9 cellular contexts compared by ENCODE assay signal in the genomic region with DNA sequence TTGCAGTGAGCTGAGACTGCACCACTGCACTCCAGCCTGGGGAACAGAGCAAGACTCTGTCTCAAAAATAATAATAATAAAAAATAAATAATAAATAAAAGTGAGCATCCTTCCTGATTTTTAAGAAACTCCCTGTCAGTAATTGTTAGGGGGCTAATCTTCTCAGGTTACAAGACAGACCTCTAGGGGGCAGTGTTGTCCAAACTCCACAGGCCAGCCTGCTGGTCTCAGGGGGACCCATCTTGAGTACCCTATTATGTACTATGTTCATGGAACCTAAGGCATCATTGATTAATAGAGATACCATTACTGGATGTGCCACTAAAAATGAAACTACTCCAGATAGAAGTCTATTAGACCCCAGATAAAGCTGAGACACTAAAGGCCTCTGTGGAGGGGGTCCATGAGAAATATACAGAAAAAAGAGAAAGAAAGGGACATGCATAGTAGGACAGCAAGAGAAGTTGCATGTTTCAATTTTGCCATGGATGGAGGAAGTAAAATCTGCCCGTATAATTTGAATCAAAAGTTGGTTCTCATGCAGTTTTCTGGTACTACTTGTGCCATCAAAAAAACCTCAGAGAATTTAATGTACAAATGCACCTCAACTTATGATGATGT.
A peak's percentile ranks its signal among the peaks of the same experiment; 100 is the strongest.
DNase-seq lines count a peak whose midpoint lies in the region; ATAC-seq and TF ChIP-seq lines count a peak whose summit lies in the region.
"Had no signal": no experiment of that assay in that cellular context is flagged by ENCODE, and none has a peak within 500 bp of the region (broad histone marks: within the 10 kb centered on the region; RNA-seq: fewer than 3 reads in every experiment).

No MANE protein-coding gene starts in this region.

- no peak overlapping the region for H3K4me3 Mint-ChIP-seq in CD8-positive, alpha-beta T cell

- no peaks in the 10 kb centered on the region for H3K79me2 ChIP-seq in PC-3 (ENCODE audit: low read length)

- H3K9me2 ChIP-seq in PC-3 (replicated peaks; ENCODE audit: low read length), result no peaks in the 10 kb centered on the region

- H3K36me3 Mint-ChIP-seq in CD8-positive, alpha-beta T cell, result no peaks in the 10 kb centered on the region

- H3K4me3 ChIP-seq in CD8-positive, alpha-beta T cell (ENCODE audit: low read depth, low read length), result no peak overlapping the region
- H3K4me3 ChIP-seq in PC-3 (ENCODE audit: low read length) (no peak overlapping the region), lung (no peak overlapping the region), upper lobe of right lung (no peak overlapping the region)

- no peak for ATAC-seq in CD8-positive, alpha-beta T cell
- ATAC-seq in PC-3 (no peak), lung (ENCODE audit: insufficient read depth, low FRiP score) (peak; percentile 35), upper lobe of right lung (peak; percentile 79), HG02642 (IDR thresholded peaks at IDR 0.05; ENCODE audit: poor library complexity, unreplicated experiment) (no peak), HG03442 (IDR thresholded peaks at IDR 0.05; ENCODE audit: unreplicated experiment) (no peak)

- no peaks in the 10 kb centered on the region for H3K9me3 ChIP-seq in CD8-positive, alpha-beta T cell (ENCODE audit: low read length)
- H3K9me3 ChIP-seq in PC-3 (ENCODE audit: low read length), result no peaks in the 10 kb centered on the region
- H3K9me3 ChIP-seq in lung (ENCODE audit: control insufficient read depth in 2 of 2, insufficient read depth in 1 of 2, low read length in 1 of 2), result peaks cover 0 to 4% of the 10 kb centered on the region in 2 donors
- no peaks in the 10 kb centered on the region for H3K9me3 ChIP-seq in upper lobe of right lung

- no peak overlapping the region for H3K27ac ChIP-seq in CD8-positive, alpha-beta T cell (ENCODE audit: low read depth, low read length)
- H3K27ac ChIP-seq in PC-3 (ENCODE audit: low read length) (no peak overlapping the region), lung (ENCODE audit: low read depth in 1 of 2, low read length in 1 of 2) (no peak overlapping the region), upper lobe of right lung (no peak overlapping the region)
- H3K27ac ChIP-seq: HL-60 had no signal

- H3K9ac ChIP-seq in PC-3 (ENCODE audit: low read length), result no peak overlapping the region

- no peaks in the 10 kb centered on the region for H4K20me1 ChIP-seq in PC-3 (ENCODE audit: low read length)

- intact Hi-C loops in CD8-positive, alpha-beta T cell (cut with DNase I, micrococcal nuclease), result loop anchor here (1.0 to 5.0 kb wide), 8 partner anchors 19 to 439 kb away; partner anchors contain the start of genes CDV3 (in 1 of the 2), SRPRB (in 1 of the 2) and TOPBP1 (in 1 of the 2)
- intact Hi-C loops in PC-3 (cut with micrococcal nuclease) (no loop called here), upper lobe of right lung (cut with DNase I) (no loop called here)

- H3F3A ChIP-seq in PC-3 (ENCODE audit: low read length, unreplicated experiment), result no peaks in the 10 kb centered on the region

- H3K4me1 Mint-ChIP-seq in CD8-positive, alpha-beta T cell (ENCODE audit: low read depth), result peaks cover 59% of the 10 kb centered on the region

- peak in 6 of 7 experiments; percentile 45 to 73 (median 66) for DNase-seq in CD8-positive, alpha-beta T cell
- DNase-seq in PC-3 (peak; percentile 2), lung (ENCODE audit: low spot score) (no peak), upper lobe of right lung (no peak), anterior cingulate cortex (lab: John Stamatoyannopoulos, UW) (no peak)
- DNase-seq in activated naive CD8-positive, alpha-beta T cell treated with anti-CD3 and anti-CD28 coated beads, Interleukin-2, amount 50 U/mL, for 16 hours (ENCODE audit: low read depth, low spot score), result peak; percentile 32

- POLR2A ChIA-PET in CD8-positive, alpha-beta T cell (lab: Charles Lee), result interaction anchor here (0.5 to 6.1 kb wide), 3 partner anchors 9 to 90 kb away, joined by 3 to 72 read pairs (median 4); partner anchors contain the start of gene CDV3
- POLR2A ChIA-PET in PC-3 (lab: Charles Lee; ENCODE audit: unreplicated experiment), result no interaction called here

- H2AFZ ChIP-seq in PC-3 (ENCODE audit: low read length), result no peak overlapping the region

- peaks cover 50% of the 10 kb centered on the region for H3K4me1 ChIP-seq in CD8-positive, alpha-beta T cell (ENCODE audit: insufficient read depth, low read length)
- H3K4me1 ChIP-seq in PC-3 (ENCODE audit: insufficient read depth, low read length), result peaks cover 15% of the 10 kb centered on the region
- no peaks in the 10 kb centered on the region for H3K4me1 ChIP-seq in lung (ENCODE audit: control insufficient read depth in 2 of 2, insufficient read depth in 2 of 2, low read length in 2 of 2)
- H3K4me1 ChIP-seq in upper lobe of right lung, result peaks cover 7% of the 10 kb centered on the region

- H3K36me3 ChIP-seq in CD8-positive, alpha-beta T cell (ENCODE audit: insufficient read depth, low read length), result no peaks in the 10 kb centered on the region
- H3K36me3 ChIP-seq in PC-3 (ENCODE audit: low read depth, low read length) (no peaks in the 10 kb centered on the region), lung (ENCODE audit: control insufficient read depth in 2 of 2, insufficient read depth in 2 of 2, low read length in 2 of 2) (no peaks in the 10 kb centered on the region), upper lobe of right lung (no peaks in the 10 kb centered on the region)

- peak; percentile 88 for TF ChIP-seq CTCF in CD8-positive, alpha-beta T cell (IDR thresholded peaks at IDR 0.05)
- peak; percentile 40 for TF ChIP-seq CTCF in PC-3 (conservative IDR thresholded peaks at IDR 0.05; ENCODE audit: low read depth, low read length)
- TF ChIP-seq CTCF in lung (IDR thresholded peaks at IDR 0.05; ENCODE audit: control extremely low read depth, extremely low read depth), result peak; percentile 29
- peak; percentile 78 for TF ChIP-seq CTCF in upper lobe of right lung (IDR thresholded peaks at IDR 0.05)

- H3K4me2 ChIP-seq in PC-3 (ENCODE audit: low read length), result no peak overlapping the region

- no peaks in the 10 kb centered on the region for H3K9me3 Mint-ChIP-seq in CD8-positive, alpha-beta T cell

- CTCF ChIA-PET in CD8-positive, alpha-beta T cell (lab: Charles Lee), result interaction anchor here (0.5 to 7.0 kb wide), 22 partner anchors 10 to 762 kb away, joined by 3 to 110 read pairs (median 4); partner anchors contain the start of gene CDV3
- CTCF ChIA-PET in PC-3 (lab: Charles Lee), result no interaction called here

- H3K27me3 Mint-ChIP-seq in CD8-positive, alpha-beta T cell (ENCODE audit: low read depth), result no peaks in the 10 kb centered on the region

- no peaks in the 10 kb centered on the region for H3K27me3 ChIP-seq in CD8-positive, alpha-beta T cell (ENCODE audit: insufficient read depth, low read length)
- H3K27me3 ChIP-seq in PC-3 (ENCODE audit: low read length), result no peaks in the 10 kb centered on the region
- H3K27me3 ChIP-seq in lung (ENCODE audit: control insufficient read depth, insufficient read depth), result no peaks in the 10 kb centered on the region
- no peaks in the 10 kb centered on the region for H3K27me3 ChIP-seq in upper lobe of right lung

- peak overlapping the region; percentile 96 for H3K27ac Mint-ChIP-seq in CD8-positive, alpha-beta T cell

- 83 to 89% methylated on average over 1 of the region's 1 CpG for WGBS in lung, 2 donors

- BruUV-seq in PC-3 (replicated peaks; lab: Mats Ljungman, UMichigan), result no TSS peak

Comparison
In these comparisons a context has a peak if more than half of its experiments do, and no peak if none do; other contexts are left out.
1. ATAC-seq: peak in lung (single experiment) and upper lobe of right lung (single experiment); none in CD8-positive, alpha-beta T cell (single experiment), PC-3 (single experiment), HG02642 (single experiment) and HG03442 (single experiment).
2. DNase-seq: peak in CD8-positive, alpha-beta T cell (6 of 7), PC-3 (single experiment) and activated naive CD8-positive, alpha-beta T cell treated with anti-CD3 and anti-CD28 coated beads, Interleukin-2, amount 50 U/mL, for 16 hours (single experiment); none in lung (single experiment), upper lobe of right lung (single experiment) and anterior cingulate cortex (0 of 58).
3. CTCF ChIP-seq: peak in every context shown above with its lines; median percentile 88 in CD8-positive, alpha-beta T cell; 78 in upper lobe of right lung; 40 in PC-3; 29 in lung.
4. intact Hi-C loops: an anchor here in CD8-positive, alpha-beta T cell (1.0 to 5.0 kb wide); none called in PC-3 and upper lobe of right lung.